Comparison of ENCODE assay signal across 7 cellular contexts in the genomic region with DNA sequence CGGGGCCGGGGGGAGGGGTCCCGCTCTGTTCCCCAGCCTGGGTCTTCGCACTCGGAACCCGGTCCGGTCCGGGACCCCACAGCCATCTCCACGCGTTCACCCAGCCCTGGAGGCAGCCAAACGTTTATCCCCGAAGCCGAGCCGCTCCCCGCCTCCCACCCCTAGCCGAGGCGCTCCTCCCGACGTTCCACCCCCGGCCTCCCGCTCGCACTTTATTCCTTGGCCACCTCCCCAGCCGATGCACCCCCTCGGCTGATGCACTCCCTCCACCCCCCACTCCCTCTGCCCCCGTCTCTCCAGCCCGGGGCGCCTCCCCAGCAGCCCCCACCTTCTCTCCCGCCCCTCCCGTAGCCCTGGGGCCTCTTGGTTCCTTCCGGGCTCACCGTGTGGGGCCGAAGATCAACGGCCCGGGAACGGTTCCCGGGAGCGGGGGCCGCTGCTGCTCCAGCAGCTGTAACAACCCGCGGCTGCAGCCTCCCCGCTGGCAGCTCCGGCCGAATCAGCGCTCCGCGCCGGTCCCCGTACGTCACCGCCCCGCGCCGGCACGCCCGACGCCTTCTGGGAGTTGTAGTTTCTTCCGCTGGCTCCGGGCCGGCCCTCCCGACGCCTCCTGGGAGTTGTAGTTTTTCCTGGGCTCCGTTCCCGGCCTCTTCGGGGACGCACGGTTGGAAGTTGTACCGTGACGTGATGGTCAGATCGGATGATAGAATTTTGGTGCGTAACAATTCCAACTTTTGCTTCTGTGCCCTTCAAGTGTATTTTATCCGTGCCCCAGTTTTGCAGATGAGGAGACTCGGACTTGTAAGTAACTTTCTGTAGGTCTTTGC. TPM values are rescaled to one million over a fixed set of nuclear protein-coding genes. Genes with fewer than 3 reads are reported as not detected.
DNase-seq lines count a peak whose midpoint lies in the region; ATAC-seq, FAIRE-seq and TF ChIP-seq lines count a peak whose summit lies in the region.

A gene with protein sequence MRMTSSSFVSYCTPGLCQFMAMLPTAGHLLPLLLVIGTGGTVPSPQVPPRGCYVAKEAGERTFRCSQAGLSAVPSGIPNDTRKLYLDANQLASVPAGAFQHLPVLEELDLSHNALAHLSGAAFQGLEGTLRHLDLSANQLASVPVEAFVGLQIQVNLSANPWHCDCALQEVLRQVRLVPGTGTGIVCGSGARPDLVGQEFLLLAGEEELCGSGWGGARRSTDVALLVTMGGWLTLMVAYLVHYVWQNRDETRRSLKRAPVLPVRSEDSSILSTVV (plus strand): TSS at position 632 of the 827 bp plus-strand sequence. CDS start 13,792 bp downstream, outside the sequence.
A gene with protein sequence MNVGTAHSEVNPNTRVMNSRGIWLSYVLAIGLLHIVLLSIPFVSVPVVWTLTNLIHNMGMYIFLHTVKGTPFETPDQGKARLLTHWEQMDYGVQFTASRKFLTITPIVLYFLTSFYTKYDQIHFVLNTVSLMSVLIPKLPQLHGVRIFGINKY (minus strand): TSS at position 501 of the 827 bp plus-strand sequence. CDS start 3,398 bp downstream, outside the sequence.

- intact Hi-C loops in body of pancreas (cut with DNase I) (no loop called here), sciatic nerve (cut with DNase I) (no loop called here)

- peak; percentile 61 for ATAC-seq in GM18517 (IDR thresholded peaks at IDR 0.05; ENCODE audit: unreplicated experiment)
- ATAC-seq in HG03045 (IDR thresholded peaks at IDR 0.05; ENCODE audit: unreplicated experiment): peak; percentile 72
- peak; percentile 93 for ATAC-seq in body of pancreas
- ATAC-seq in sciatic nerve: peak; percentile 97

- DNase-seq in NCI-H2107 (lab: John Stamatoyannopoulos, UW) (peak; percentile 85), body of pancreas (peak; percentile 94 to 96 (median 95)), iPS DF 19.7 (ENCODE audit: low read depth, low spot score) (peak; percentile 56), sciatic nerve (ENCODE audit: low spot score) (peak; percentile 97)

- H3K4me3 ChIP-seq in body of pancreas: peak within 1 kb of the TSS; percentile 83 to 87

- peak; percentile 70 for FAIRE-seq in TTC549 (lab: Jason Lieb, UNC)

- TF ChIP-seq POLR2A in body of pancreas (IDR thresholded peaks at IDR 0.05): peak; percentile 86 to 91 (median 87)

- no peaks in the 10 kb centered on the region for H3K9me3 ChIP-seq in body of pancreas

- WGBS in body of pancreas, 2 donors: 1 to 2% methylated on average over 21 to 70 of the region's 72 CpGs

- H3K27me3 ChIP-seq in body of pancreas: no peaks in the 10 kb centered on the region

- TF ChIP-seq CTCF in body of pancreas (IDR thresholded peaks at IDR 0.05): peak in 1 of 7 experiments; percentile 12

- peak within 1 kb of the TSS; percentile 92 to 96 (median 94) for H3K27ac ChIP-seq in body of pancreas

- H3K4me1 ChIP-seq in body of pancreas: peaks cover 43% of the 10 kb centered on the region

- peaks cover 0 to 14% of the 10 kb centered on the region in 2 donors for H3K36me3 ChIP-seq in body of pancreas (replicated peaks in 1 of 2; ENCODE audit: insufficient read depth in 1 of 2, low read depth in 2 of 2)

RNA-seq across cellular contexts. Expression of the first gene that starts in this region (rescaled TPM):
- total RNA-seq in body of pancreas (not detected), sciatic nerve (not detected)

RNA-seq across cellular contexts. Expression of the second gene that starts in this region (rescaled TPM):
- 10 to 100 TPM; 65.6 to 91.0 TPM for total RNA-seq in body of pancreas
- 39.1 TPM for total RNA-seq in sciatic nerve

Comparison
In these comparisons a context has a peak if more than half of its experiments do, and no peak if none do; other contexts are left out.
1. Peak in every context shown above with its lines: DNase-seq, ATAC-seq, H3K4me3 ChIP-seq and H3K27ac ChIP-seq.